Comparison of ENCODE assay signal across 8 cellular contexts in the genomic region with DNA sequence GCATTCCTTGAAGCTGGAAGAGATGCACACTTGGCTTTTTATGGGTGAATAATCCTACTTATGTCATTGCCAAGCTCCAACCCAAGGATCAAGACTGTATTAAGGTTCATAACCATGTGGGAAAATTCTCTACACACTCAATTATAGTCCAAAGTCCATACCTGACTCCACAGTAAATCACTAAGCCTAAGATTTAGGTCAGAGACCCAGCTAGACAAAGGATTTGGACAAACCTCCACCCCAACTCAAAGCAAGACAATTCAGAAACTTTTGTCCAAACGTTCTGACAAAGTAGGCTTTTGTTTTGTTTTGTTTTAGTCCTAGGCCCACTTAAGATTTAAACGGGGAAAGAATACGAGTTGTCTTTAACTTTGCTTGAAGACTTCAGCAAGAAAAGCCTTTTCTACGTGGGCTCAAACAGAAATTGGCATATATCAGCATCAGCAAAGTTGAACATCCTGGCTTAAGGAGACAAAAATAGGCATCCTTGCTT. TPM values are rescaled to one million over a fixed set of nuclear protein-coding genes. Genes with fewer than 3 reads are reported as not detected.
DNase-seq lines count a peak whose midpoint lies in the region; ATAC-seq and TF ChIP-seq lines count a peak whose summit lies in the region.

No MANE protein-coding gene starts in this region.

- H3K27ac ChIP-seq in right lobe of liver (peak overlapping the region; percentile 85 to 96 (median 91)), temporal lobe (ENCODE audit: low read depth, low read length) (peak overlapping the region; percentile 83)

- H3K27ac Mint-ChIP-seq in activated CD4-positive, alpha-beta T cell treated with anti-CD3 and anti-CD28 coated beads for 36 hours: peak overlapping the region; percentile 62
- H3K27ac Mint-ChIP-seq in activated naive CD8-positive, alpha-beta T cell treated with anti-CD3 and anti-CD28 coated beads, Interleukin-2, amount 10 ng/mL, durations not matched to agents 7 days and 5 days: peak overlapping the region; percentile 68

- peak overlapping the region; percentile 84 for H3K4me3 Mint-ChIP-seq in activated CD4-positive, alpha-beta T cell treated with anti-CD3 and anti-CD28 coated beads for 36 hours
- peak overlapping the region; percentile 88 for H3K4me3 Mint-ChIP-seq in activated naive CD8-positive, alpha-beta T cell treated with anti-CD3 and anti-CD28 coated beads, Interleukin-2, amount 10 ng/mL, durations not matched to agents 7 days and 5 days

- peaks cover 0 to 37% (median 12%) of the 10 kb centered on the region in 4 donors for H3K4me1 ChIP-seq in right lobe of liver

- POLR2A ChIA-PET in activated CD4-positive, alpha-beta T cell treated with anti-CD3 and anti-CD28 coated beads for 36 hours (lab: Charles Lee): interaction anchor here (0.5 to 0.7 kb wide), 2 partner anchors 80 to 474 kb away, joined by 3 to 5 read pairs; partner anchors contain the start of gene FBXW2
- POLR2A ChIA-PET in activated naive CD8-positive, alpha-beta T cell treated with anti-CD3 and anti-CD28 coated beads, Interleukin-2, amount 10 ng/mL, durations not matched to agents 7 days and 5 days (lab: Charles Lee): interaction anchor here (0.7 kb wide), 1 partner anchor 219 kb away, joined by 3 read pairs; no protein-coding TSS in a partner anchor

- TF ChIP-seq CTCF in right lobe of liver (IDR thresholded peaks at IDR 0.05): no peak

- no peaks in the 10 kb centered on the region for H3K27me3 ChIP-seq in right lobe of liver

- no peak for DNase-seq in activated CD4-positive, alpha-beta T cell treated with anti-CD3 and anti-CD28 coated beads for 36 hours
- no peak for DNase-seq in activated CD4-positive, alpha-beta T cell treated with anti-CD3 and anti-CD28 coated beads, Interleukin-2, amount 50 U/mL, for 48 hours
- no peak for DNase-seq in activated naive CD8-positive, alpha-beta T cell treated with anti-CD3 and anti-CD28 coated beads, Interleukin-2, amount 10 ng/mL, durations not matched to agents 7 days and 5 days
- DNase-seq in right lobe of liver (no peak), NCI-H526 (lab: John Stamatoyannopoulos, UW) (no peak)

- no peak for TF ChIP-seq POLR2A in right lobe of liver (IDR thresholded peaks at IDR 0.05)

- 20% methylated on average over 4 of the region's 4 CpGs for WGBS in right lobe of liver (ENCODE audit: insufficient coverage, low coverage, low lambda C conversion rate, missing lambda C conversion rate)

- intact Hi-C loops in activated CD4-positive, alpha-beta T cell treated with anti-CD3 and anti-CD28 coated beads for 36 hours (cut with DNase I, micrococcal nuclease): loop anchor here (5.0 kb wide), 4 partner anchors 95 to 660 kb away; partner anchors contain the start of genes PSMD5 (in 1 of the 2), STOM (in 1 of the 2) and TRAF1 (in 1 of the 2)
- intact Hi-C loops in right lobe of liver (cut with DNase I): no loop called here

- H3K4me1 Mint-ChIP-seq in activated CD4-positive, alpha-beta T cell treated with anti-CD3 and anti-CD28 coated beads for 36 hours: peaks cover 33% of the 10 kb centered on the region
- peaks cover 36% of the 10 kb centered on the region for H3K4me1 Mint-ChIP-seq in activated naive CD8-positive, alpha-beta T cell treated with anti-CD3 and anti-CD28 coated beads, Interleukin-2, amount 10 ng/mL, durations not matched to agents 7 days and 5 days

- no peaks in the 10 kb centered on the region for H3K9me3 Mint-ChIP-seq in activated CD4-positive, alpha-beta T cell treated with anti-CD3 and anti-CD28 coated beads for 36 hours (ENCODE audit: low read depth)
- no peaks in the 10 kb centered on the region for H3K9me3 Mint-ChIP-seq in activated naive CD8-positive, alpha-beta T cell treated with anti-CD3 and anti-CD28 coated beads, Interleukin-2, amount 10 ng/mL, durations not matched to agents 7 days and 5 days

- no peaks in the 10 kb centered on the region for H3K36me3 Mint-ChIP-seq in activated CD4-positive, alpha-beta T cell treated with anti-CD3 and anti-CD28 coated beads for 36 hours (ENCODE audit: low read depth)
- peaks cover 3% of the 10 kb centered on the region for H3K36me3 Mint-ChIP-seq in activated naive CD8-positive, alpha-beta T cell treated with anti-CD3 and anti-CD28 coated beads, Interleukin-2, amount 10 ng/mL, durations not matched to agents 7 days and 5 days

- H3K4me3 ChIP-seq in right lobe of liver: peak overlapping the region; percentile 77 to 90 (median 81)

- no peaks in the 10 kb centered on the region for H3K36me3 ChIP-seq in right lobe of liver

- no peaks in the 10 kb centered on the region for H3K27me3 Mint-ChIP-seq in activated CD4-positive, alpha-beta T cell treated with anti-CD3 and anti-CD28 coated beads for 36 hours
- H3K27me3 Mint-ChIP-seq in activated naive CD8-positive, alpha-beta T cell treated with anti-CD3 and anti-CD28 coated beads, Interleukin-2, amount 10 ng/mL, durations not matched to agents 7 days and 5 days: no peaks in the 10 kb centered on the region

- no peak for ATAC-seq in activated CD4-positive, alpha-beta T cell treated with anti-CD3 and anti-CD28 coated beads for 36 hours
- no peak for ATAC-seq in activated naive CD8-positive, alpha-beta T cell treated with anti-CD3 and anti-CD28 coated beads, Interleukin-2, amount 10 ng/mL, durations not matched to agents 7 days and 5 days (ENCODE audit: low read depth)
- ATAC-seq in right lobe of liver (no peak), HG02973 (IDR thresholded peaks at IDR 0.05; ENCODE audit: unreplicated experiment) (no peak), HG02642 (IDR thresholded peaks at IDR 0.05; ENCODE audit: poor library complexity, unreplicated experiment) (no peak)

- H3K9me3 ChIP-seq in right lobe of liver: no peaks in the 10 kb centered on the region

- CTCF ChIA-PET in activated CD4-positive, alpha-beta T cell treated with anti-CD3 and anti-CD28 coated beads for 36 hours (lab: Charles Lee): interaction anchor here (0.7 to 2.5 kb wide), 5 partner anchors 11 to 58 kb away, joined by 3 to 8 read pairs (median 4); no protein-coding TSS in a partner anchor

RNA-seq across cellular contexts. Expression of gene MEGF9, which starts 1.7 kb away (rescaled TPM):
- 1 to 10 TPM; 3.3 to 3.6 TPM for total RNA-seq in activated CD4-positive, alpha-beta T cell treated with anti-CD3 and anti-CD28 coated beads for 36 hours
- 10 to 100 TPM; 10.3 to 11.0 TPM for total RNA-seq in activated naive CD8-positive, alpha-beta T cell treated with anti-CD3 and anti-CD28 coated beads, Interleukin-2, amount 10 ng/mL, durations not matched to agents 7 days and 5 days
- total RNA-seq in right lobe of liver (10 to 100 TPM; 26.8 to 49.0 (median 38.2) TPM), temporal lobe (59.5 TPM)

Comparison
In these comparisons a context has a peak if more than half of its experiments do, and no peak if none do; other contexts are left out.
1. intact Hi-C loops: an anchor here in activated CD4-positive, alpha-beta T cell treated with anti-CD3 and anti-CD28 coated beads for 36 hours (5.0 kb wide); none called in right lobe of liver.